ENCODE assay signal across 25 cellular contexts in the genomic region with DNA sequence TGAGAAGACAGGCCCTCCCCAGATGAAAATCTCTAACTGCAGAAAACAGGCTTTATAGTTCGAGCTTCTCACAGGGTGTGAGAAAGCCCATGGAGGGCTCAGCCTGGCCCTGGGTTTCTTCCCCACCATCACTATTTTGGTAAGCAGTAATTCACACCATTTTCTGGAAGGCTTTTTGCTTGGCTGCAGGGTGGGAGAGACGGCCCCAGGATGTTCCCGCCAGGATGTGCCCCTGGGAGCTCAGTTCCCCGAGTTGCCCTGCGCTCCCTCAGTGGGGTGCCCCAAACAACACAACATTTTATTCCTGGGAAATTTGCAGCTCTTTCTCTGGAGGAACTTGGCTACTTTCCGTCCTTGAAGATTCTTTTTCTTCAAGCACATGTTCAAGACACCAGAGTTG.
"Had no signal": no experiment of that assay in that cellular context is flagged by ENCODE, and none has a peak within 500 bp of the region (broad histone marks: within the 10 kb centered on the region; RNA-seq: fewer than 3 reads in every experiment).

No MANE protein-coding gene starts in this region.

- H3K27me3 ChIP-seq: cardiac muscle cell had no signal

- H3K4me3 ChIP-seq: cardiac muscle cell had no signal

- H3K9me3 Mint-ChIP-seq: activated naive CD4-positive, alpha-beta T cell treated with anti-CD3 and anti-CD28 coated beads, Interleukin-2, amount 10 ng/mL, durations not matched to agents 7 days and 5 days; activated T-cell treated with anti-CD3 and anti-CD28 coated beads, Interleukin-2, amount 50 U/mL, for 72 hours had no signal

- H3K27ac Mint-ChIP-seq: activated CD4-positive, alpha-beta T cell treated with anti-CD3 and anti-CD28 coated beads for 36 hours; activated CD8-positive, alpha-beta T cell treated with anti-CD3 and anti-CD28 coated beads for 36 hours; activated naive CD4-positive, alpha-beta T cell treated with anti-CD3 and anti-CD28 coated beads, Interleukin-2, amount 10 ng/mL, durations not matched to agents 7 days and 5 days; activated naive CD8-positive, alpha-beta T cell treated with anti-CD3 and anti-CD28 coated beads for 36 hours; activated T-cell treated with anti-CD3 and anti-CD28 coated beads, Interleukin-2, amount 50 U/mL, for 72 hours; activated T-helper 2 cell treated with anti-CD3 and anti-CD28 coated beads, Interferon-gamma antibody, Interleukin-2, Interleukin-4, amounts not matched to agents 10 μg/mL and 5 μg/mL and 100 μg/mL, durations not matched to agents 14 hours and 24 hours and 36 hours; T-cell had no signal

- H3K36me3 ChIP-seq: brain microvascular endothelial cell, cardiac muscle cell had no signal

- H3K27ac ChIP-seq: brain microvascular endothelial cell, cardiac muscle cell had no signal

- H3K36me3 Mint-ChIP-seq: activated naive CD4-positive, alpha-beta T cell treated with anti-CD3 and anti-CD28 coated beads, Interleukin-2, amount 10 ng/mL, durations not matched to agents 7 days and 5 days; activated naive CD8-positive, alpha-beta T cell treated with anti-CD3 and anti-CD28 coated beads for 36 hours; T-cell had no signal

- DNase-seq: activated CD4-positive, alpha-beta T cell treated with anti-CD3 and anti-CD28 coated beads for 36 hours; activated CD4-positive, CD25-positive, alpha-beta regulatory T cell; activated CD8-positive, alpha-beta memory T cell treated with anti-CD3 and anti-CD28 coated beads, Interleukin-2, amount 50 U/mL, for 4 hours; activated CD8-positive, alpha-beta T cell treated with anti-CD3 and anti-CD28 coated beads for 36 hours; activated gamma-delta T cell treated with Interleukin-2 at 50 U/mL for 16 hours; activated naive CD4-positive, alpha-beta T cell treated with anti-CD3 and anti-CD28 coated beads, Interleukin-2, amount 10 ng/mL, durations not matched to agents 7 days and 5 days; activated naive CD8-positive, alpha-beta T cell treated with anti-CD3 and anti-CD28 coated beads for 36 hours; activated T-cell treated with anti-CD3 and anti-CD28 coated beads, Interleukin-2, amount 50 U/mL, for 72 hours; brain microvascular endothelial cell; cerebellar nuclear complex; MM.1S; NCI-H1105; NCI-H1436; NCI-H1694 treated with DMSO at 0.1 percent for 48 hours; NCI-H2029 treated with DMSO at 0.1 percent for 48 hours; NCI-H345; NCI-H510A; NCI-H526 treated with DMSO at 0.1 percent for 48 hours; NCI-H82; SIG-M5; T-cell; T-helper 2 cell; T1000 had no signal

- H3K4me3 Mint-ChIP-seq: activated CD4-positive, alpha-beta T cell treated with anti-CD3 and anti-CD28 coated beads for 36 hours; activated CD8-positive, alpha-beta T cell treated with anti-CD3 and anti-CD28 coated beads for 36 hours; activated naive CD4-positive, alpha-beta T cell treated with anti-CD3 and anti-CD28 coated beads, Interleukin-2, amount 10 ng/mL, durations not matched to agents 7 days and 5 days; activated naive CD8-positive, alpha-beta T cell treated with anti-CD3 and anti-CD28 coated beads for 36 hours; activated T-cell treated with anti-CD3 and anti-CD28 coated beads, Interleukin-2, amount 50 U/mL, for 72 hours; T-cell had no signal

- H3K4me1 Mint-ChIP-seq: activated CD4-positive, alpha-beta T cell treated with anti-CD3 and anti-CD28 coated beads for 36 hours; activated naive CD4-positive, alpha-beta T cell treated with anti-CD3 and anti-CD28 coated beads, Interleukin-2, amount 10 ng/mL, durations not matched to agents 7 days and 5 days had no signal

- ATAC-seq: activated CD4-positive, alpha-beta T cell treated with anti-CD3 and anti-CD28 coated beads for 36 hours; activated CD8-positive, alpha-beta T cell treated with anti-CD3 and anti-CD28 coated beads for 36 hours; activated T-cell treated with anti-CD3 and anti-CD28 coated beads, Interleukin-2, amount 50 U/mL, for 72 hours; T-cell had no signal
